In the genomic region with DNA sequence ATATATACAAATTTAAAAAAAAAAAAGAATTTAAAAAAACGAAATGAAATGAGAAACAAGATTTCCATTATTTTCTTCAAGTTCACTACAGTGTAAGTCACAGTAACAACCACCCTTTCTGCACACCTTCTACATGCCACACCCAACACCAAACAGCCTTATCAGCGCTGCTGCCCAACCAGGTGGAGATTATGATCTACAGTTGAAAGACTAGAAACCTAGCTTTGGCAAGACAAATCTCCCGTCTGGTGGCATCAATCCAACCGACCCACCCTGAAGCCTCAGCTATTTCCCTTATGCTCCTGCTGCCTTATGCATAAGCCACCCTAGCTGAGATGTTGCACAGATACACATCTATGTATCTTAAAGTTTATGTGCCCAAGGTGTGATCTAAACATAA, we compare ENCODE assay signal across 15 cellular contexts.
A peak's percentile ranks its signal among the peaks of the same experiment; 100 is the strongest.
DNase-seq lines count a peak whose midpoint lies in the region; ATAC-seq and TF ChIP-seq lines count a peak whose summit lies in the region.
"Had no signal": no experiment of that assay in that cellular context is flagged by ENCODE, and none has a peak within 500 bp of the region (broad histone marks: within the 10 kb centered on the region; RNA-seq: fewer than 3 reads in every experiment).

No MANE protein-coding gene starts in this region.

- DNase-seq in Calu3 (peak; percentile 32), HUDEP-2 (lab: John Stamatoyannopoulos, UW; ENCODE audit: unreplicated experiment in 76 of 76) (peak in 42 of 76 experiments; percentile 2 to 49 (median 14)), Peyer's patch (peak in 2 of 3 donors; percentile 51), left colon (peak; percentile 84 to 87), GM13976 (ENCODE audit: low spot score) (no peak), D341Med (ENCODE audit: low spot score) (no peak), foreskin melanocyte (no peak)
- DNase-seq: 8988T; CD4-positive, CD25-positive, alpha-beta regulatory T cell; DMS153; DMS79 treated with DMSO at 0.1 percent for 48 hours; EL; HCEC 1CT had no signal

- H3K27ac Mint-ChIP-seq in Calu3 (ENCODE audit: unreplicated experiment): no peak overlapping the region
- H3K27ac Mint-ChIP-seq: CD4-positive, CD25-positive, alpha-beta regulatory T cell had no signal

- H3K4me3 Mint-ChIP-seq in Calu3 (ENCODE audit: low read depth, unreplicated experiment): no peak overlapping the region
- H3K4me3 Mint-ChIP-seq: CD4-positive, CD25-positive, alpha-beta regulatory T cell had no signal

- CTCF ChIA-PET in Calu3 (lab: Charles Lee): no interaction called here

- no TSS peak for BruUV-seq in Calu3 (replicated peaks; lab: Mats Ljungman, UMichigan)

- ATAC-seq in left colon: peak; percentile 76
- no peak for ATAC-seq in GM21367 (IDR thresholded peaks at IDR 0.05; ENCODE audit: unreplicated experiment)

- no peaks in the 10 kb centered on the region for H3K27me3 Mint-ChIP-seq in Calu3 (ENCODE audit: unreplicated experiment)
- H3K27me3 Mint-ChIP-seq: CD4-positive, CD25-positive, alpha-beta regulatory T cell had no signal

- H3K9me3 ChIP-seq in Peyer's patch: no peaks in the 10 kb centered on the region
- H3K9me3 ChIP-seq: BLaER1 treated with 17β-estradiol and CSF1 and Interleukin-3, amounts not matched to agents 10 nM and 100 nM had no signal

- in situ Hi-C loops in GM13976 (cut with MboI; ENCODE audit: low sequenced_read_pairs, unreplicated experiment): no loop called here

- no peak for TF ChIP-seq POLR2A in Peyer's patch (IDR thresholded peaks at IDR 0.05)

- H3K9me3 Mint-ChIP-seq in Calu3 (ENCODE audit: low read depth, unreplicated experiment): no peaks in the 10 kb centered on the region
- H3K9me3 Mint-ChIP-seq: CD4-positive, CD25-positive, alpha-beta regulatory T cell had no signal

- H3K36me3 ChIP-seq in Peyer's patch: no peaks in the 10 kb centered on the region

- H3K4me1 ChIP-seq in Peyer's patch: peaks cover 0 to 18% (median 0%) of the 10 kb centered on the region in 4 donors

- H3K4me1 Mint-ChIP-seq in Calu3 (ENCODE audit: low read depth, unreplicated experiment): peaks cover 27% of the 10 kb centered on the region

- intact Hi-C loops in Calu3 (cut with micrococcal nuclease; ENCODE audit: unreplicated experiment): no loop called here
- intact Hi-C loops in left colon (cut with DNase I, micrococcal nuclease): no loop called here

- no peak overlapping the region for H3K4me3 ChIP-seq in Peyer's patch
- H3K4me3 ChIP-seq: BLaER1 treated with 17β-estradiol and CSF1 and Interleukin-3, amounts not matched to agents 10 nM and 100 nM had no signal

- no peak for TF ChIP-seq CTCF in Calu3 (IDR thresholded peaks at IDR 0.05; ENCODE audit: unreplicated experiment)
- TF ChIP-seq CTCF in Peyer's patch (IDR thresholded peaks at IDR 0.05): no peak
- TF ChIP-seq CTCF in GM13976 (IDR thresholded peaks at IDR 0.05; ENCODE audit: borderline replicate concordance, control extremely low read depth, extremely low read depth, insufficient read depth, missing control alignments): no peak

- H3K36me3 Mint-ChIP-seq in Calu3 (ENCODE audit: insufficient read depth, unreplicated experiment): peaks cover 7% of the 10 kb centered on the region

- no peak overlapping the region for H3K27ac ChIP-seq in Peyer's patch
- H3K27ac ChIP-seq: BLaER1 treated with 17β-estradiol and CSF1 and Interleukin-3, amounts not matched to agents 10 nM and 100 nM had no signal

- H3K27me3 ChIP-seq in Peyer's patch: no peaks in the 10 kb centered on the region
- H3K27me3 ChIP-seq: BLaER1 treated with 17β-estradiol and CSF1 and Interleukin-3, amounts not matched to agents 10 nM and 100 nM had no signal

Comparison
In these comparisons a context has a peak if more than half of its experiments do, and no peak if none do; other contexts are left out.
1. DNase-seq: peak in Calu3 (single experiment), HUDEP-2 (42 of 76), Peyer's patch (2 of 3) and left colon (2 of 2); none in GM13976 (single experiment), D341Med (single experiment) and foreskin melanocyte (single experiment).